Comparison of ENCODE assay signal across 8 cellular contexts in the genomic region with DNA sequence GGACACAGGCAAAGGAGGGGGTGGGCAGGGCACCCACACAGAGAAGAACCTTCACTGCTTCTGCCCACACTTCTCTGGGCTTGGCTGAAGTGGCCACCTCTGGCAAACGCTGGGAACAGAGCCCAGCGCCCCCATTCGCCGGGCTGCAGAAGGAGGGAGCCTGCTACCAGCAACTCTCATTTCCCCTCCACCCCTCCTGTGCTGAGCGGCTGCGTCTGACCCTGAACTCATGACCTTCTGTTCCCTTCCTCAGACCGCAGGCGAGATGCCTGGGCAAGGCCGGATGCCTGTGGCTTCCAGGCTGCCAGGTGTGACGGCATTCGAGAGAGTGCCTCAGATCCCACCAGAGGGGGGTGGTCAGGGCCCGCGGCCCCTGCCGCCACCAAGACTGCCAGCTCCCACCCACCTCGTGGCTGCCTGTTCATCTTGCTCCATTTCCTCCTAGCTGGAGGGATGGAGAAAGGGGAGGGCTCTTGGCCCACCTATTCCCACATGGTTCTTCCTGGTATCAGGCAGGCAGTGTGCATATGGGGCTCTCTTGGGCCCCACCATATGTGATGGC. TPM values are rescaled to one million over a fixed set of nuclear protein-coding genes. Genes with fewer than 3 reads are reported as not detected.
DNase-seq lines count a peak whose midpoint lies in the region; ATAC-seq and TF ChIP-seq lines count a peak whose summit lies in the region.

No MANE protein-coding gene starts in this region.

- WGBS in spleen, 5 donors, result 2 to 8% (median 4%) methylated on average over 7 to 15 of the region's 15 CpGs

- peaks cover 0 to 49% of the 10 kb centered on the region in 2 donors for H3K4me1 ChIP-seq in ascending aorta
- H3K4me1 ChIP-seq in spleen, result peaks cover 68 to 82% (median 78%) of the 10 kb centered on the region in 6 donors

- peaks cover 35 to 37% of the 10 kb centered on the region in 2 donors for H3K36me3 ChIP-seq in ascending aorta
- H3K36me3 ChIP-seq in spleen, result peaks cover 0 to 62% (median 22%) of the 10 kb centered on the region in 6 donors

- H3K9me3 Mint-ChIP-seq in immature natural killer cell, result no peaks in the 10 kb centered on the region

- TF ChIP-seq CTCF in ascending aorta (IDR thresholded peaks at IDR 0.05) (no peak), spleen (IDR thresholded peaks at IDR 0.05 in 8 of 11, conservative IDR thresholded peaks at IDR 0.05 in 3 of 11) (peak in 10 of 11 experiments; percentile 5 to 56 (median 40))

- H3K4me3 Mint-ChIP-seq in immature natural killer cell, result peak overlapping the region; percentile 74 to 88 (median 83)

- peak overlapping the region; percentile 66 to 94 for H3K27ac ChIP-seq in ascending aorta
- H3K27ac ChIP-seq in spleen, result peak overlapping the region; percentile 84 to 98 (median 95)

- ATAC-seq in HG03280 (IDR thresholded peaks at IDR 0.05; ENCODE audit: unreplicated experiment), result peak; percentile 63

- peaks cover 0 to 15% (median 3%) of the 10 kb centered on the region in 3 donors for H3K36me3 Mint-ChIP-seq in immature natural killer cell

- peak; percentile 30 for DNase-seq in NCI-H1105 treated with DMSO at 0.1 percent for 48 hours (lab: John Stamatoyannopoulos, UW)
- DNase-seq in NCI-H1105 (lab: John Stamatoyannopoulos, UW), result no peak
- peak; percentile 62 to 96 (median 80) for DNase-seq in T-helper 1 cell
- DNase-seq in ascending aorta (ENCODE audit: low spot score in 2 of 2), result peak; percentile 87 to 93
- DNase-seq in immature natural killer cell, result peak; percentile 98 to 99 (median 99)
- DNase-seq in spleen, result peak; percentile 99
- no peak for DNase-seq in NCI-H146 (lab: John Stamatoyannopoulos, UW)

- no peak overlapping the region for H3K4me3 ChIP-seq in ascending aorta
- peak overlapping the region in 5 of 8 donors; percentile 2 to 57 (median 7) for H3K4me3 ChIP-seq in spleen

- no peaks in the 10 kb centered on the region for H3K9me3 ChIP-seq in ascending aorta
- H3K9me3 ChIP-seq in spleen, result no peaks in the 10 kb centered on the region

- intact Hi-C loops in ascending aorta (cut with DNase I), result loop anchor here (5.0 kb wide), 1 partner anchor 373 kb away; the partner anchor contains the start of gene CHST3
- intact Hi-C loops in spleen (cut with DNase I; ENCODE audit: low total_unique reads), result loop anchor here (5.0 kb wide), 1 partner anchor 288 kb away; no protein-coding TSS in a partner anchor

- peak overlapping the region; percentile 93 to 100 (median 98) for H3K27ac Mint-ChIP-seq in immature natural killer cell

- peaks cover 17 to 43% (median 42%) of the 10 kb centered on the region in 3 donors for H3K27me3 Mint-ChIP-seq in immature natural killer cell (ENCODE audit: low read depth in 3 of 3)

- no peaks in the 10 kb centered on the region for H3K27me3 ChIP-seq in ascending aorta
- H3K27me3 ChIP-seq in spleen (replicated peaks in 1 of 7), result no peaks in the 10 kb centered on the region

- TF ChIP-seq POLR2A in spleen (IDR thresholded peaks at IDR 0.05), result peak in 1 of 3 donors; percentile 17

- peaks cover 76 to 78% of the 10 kb centered on the region in 2 donors for H3K4me1 Mint-ChIP-seq in immature natural killer cell

RNA-seq across cellular contexts. Expression of gene DNAJB12, which starts 19.8 kb away (rescaled TPM):
- 46.1 TPM for total RNA-seq in ascending aorta
- 10 to 100 TPM; 12.2 to 32.0 (median 12.4) TPM for polyA plus RNA-seq in immature natural killer cell
- 10 to 100 TPM; 32.7 to 55.4 (median 41.6) TPM for total RNA-seq in spleen
- 10 to 100 TPM; 13.6 to 16.5 (median 14.3) TPM for polyA plus RNA-seq in spleen

Comparison
In these comparisons a context has a peak if more than half of its experiments do, and no peak if none do; other contexts are left out.
1. DNase-seq: peak in NCI-H1105 treated with DMSO at 0.1 percent for 48 hours (single experiment), T-helper 1 cell (5 of 5), ascending aorta (2 of 2), immature natural killer cell (3 of 3) and spleen (single experiment); none in NCI-H1105 (single experiment) and NCI-H146 (single experiment).
2. H3K4me3 ChIP-seq: peak in spleen (5 of 8); none in ascending aorta (0 of 2).
3. CTCF ChIP-seq: peak in spleen (10 of 11); none in ascending aorta (0 of 3).